9 cellular contexts compared by ENCODE assay signal in genomic region chr20:51525241-51526104, GRCh38. TPM values are rescaled to one million over a fixed set of nuclear protein-coding genes. Genes with fewer than 3 reads are reported as not detected.
DNase-seq lines count a peak whose midpoint lies in the region; ATAC-seq and TF ChIP-seq lines count a peak whose summit lies in the region.
"Had no signal": no experiment of that assay in that cellular context is flagged by ENCODE, and none has a peak within 500 bp of the region (broad histone marks: within the 10 kb centered on the region; RNA-seq: fewer than 3 reads in every experiment).

No MANE protein-coding gene starts in this region.

- WGBS in aorta, 2 donors = 85 to 88% methylated on average over 20 of the region's 20 CpGs

- H3K4me3 ChIP-seq in CD4-positive, CD25-positive, alpha-beta regulatory T cell (ENCODE audit: low read depth, low read length) = peak overlapping the region; percentile 55
- H3K4me3 ChIP-seq in Karpas-422 (ENCODE audit: low read length) (no peak overlapping the region), aorta (ENCODE audit: low read length in 2 of 2) (no peak overlapping the region)
- H3K4me3 ChIP-seq: lung had no signal

- peaks cover 56% of the 10 kb centered on the region for H3K4me1 ChIP-seq in CD4-positive, CD25-positive, alpha-beta regulatory T cell (ENCODE audit: control insufficient read depth, insufficient read depth, low read length, poor library complexity, severe bottlenecking)
- peaks cover 76% of the 10 kb centered on the region for H3K4me1 ChIP-seq in Karpas-422 (ENCODE audit: low read length)
- no peaks in the 10 kb centered on the region for H3K4me1 ChIP-seq in aorta (ENCODE audit: control insufficient read depth in 1 of 2, insufficient read depth in 2 of 2, low read length in 2 of 2)

- H3K9ac ChIP-seq in Karpas-422 (ENCODE audit: low read length) = peak overlapping the region; percentile 42

- peak; percentile 19 to 22 for ATAC-seq in CD4-positive, CD25-positive, alpha-beta regulatory T cell (ENCODE audit: low read depth in 2 of 2)
- peak; percentile 5 for ATAC-seq in activated T-helper 17 cell treated with anti-CD3 and anti-CD28 coated beads, Interleukin-2, amount 50 U/mL, for 72 hours (replicated peaks)
- peak; percentile 20 for ATAC-seq in aorta (ENCODE audit: low FRiP score)
- ATAC-seq in HG03095 (IDR thresholded peaks at IDR 0.05; ENCODE audit: unreplicated experiment) = no peak

- peaks cover 50 to 80% (median 65%) of the 10 kb centered on the region in 4 donors for H3K4me1 Mint-ChIP-seq in CD4-positive, CD25-positive, alpha-beta regulatory T cell
- peaks cover 59% of the 10 kb centered on the region for H3K4me1 Mint-ChIP-seq in activated T-helper 17 cell treated with anti-CD3 and anti-CD28 coated beads, Interleukin-2, amount 50 U/mL, for 72 hours
- H3K4me1 Mint-ChIP-seq in HFFc6 (ENCODE audit: low read depth) = peaks cover 24% of the 10 kb centered on the region

- peak overlapping the region; percentile 78 to 91 (median 82) for H3K4me3 Mint-ChIP-seq in CD4-positive, CD25-positive, alpha-beta regulatory T cell
- H3K4me3 Mint-ChIP-seq in activated T-helper 17 cell treated with anti-CD3 and anti-CD28 coated beads, Interleukin-2, amount 50 U/mL, for 72 hours = peak overlapping the region; percentile 88
- no peak overlapping the region for H3K4me3 Mint-ChIP-seq in HFFc6

- H3K27me3 ChIP-seq in CD4-positive, CD25-positive, alpha-beta regulatory T cell (ENCODE audit: control insufficient read depth, insufficient read depth, low read length) = no peaks in the 10 kb centered on the region
- H3K27me3 ChIP-seq in Karpas-422 (ENCODE audit: low read length) (no peaks in the 10 kb centered on the region), aorta (ENCODE audit: control insufficient read depth in 1 of 2, insufficient read depth in 2 of 2, low read length in 1 of 2) (no peaks in the 10 kb centered on the region)

- peaks cover 12% of the 10 kb centered on the region for H3K36me3 Mint-ChIP-seq in CD4-positive, CD25-positive, alpha-beta regulatory T cell
- peaks cover 75% of the 10 kb centered on the region for H3K36me3 Mint-ChIP-seq in activated T-helper 17 cell treated with anti-CD3 and anti-CD28 coated beads, Interleukin-2, amount 50 U/mL, for 72 hours (ENCODE audit: low read depth)
- no peaks in the 10 kb centered on the region for H3K36me3 Mint-ChIP-seq in HFFc6 (ENCODE audit: low read depth)

- peak; percentile 11 to 51 (median 40) for DNase-seq in CD4-positive, CD25-positive, alpha-beta regulatory T cell
- no peak for DNase-seq in Karpas-422
- DNase-seq in medulla oblongata (ENCODE audit: extremely low spot score) = peak; percentile 62
- peak in 1 of 2 donors; percentile 81 for DNase-seq in aorta
- no peak for DNase-seq in HFFc6
- DNase-seq in SHP77 (lab: John Stamatoyannopoulos, UW) = no peak

- no peaks in the 10 kb centered on the region for H3K27me3 Mint-ChIP-seq in CD4-positive, CD25-positive, alpha-beta regulatory T cell
- H3K27me3 Mint-ChIP-seq in activated T-helper 17 cell treated with anti-CD3 and anti-CD28 coated beads, Interleukin-2, amount 50 U/mL, for 72 hours = no peaks in the 10 kb centered on the region
- H3K27me3 Mint-ChIP-seq in HFFc6 (ENCODE audit: insufficient read depth) = peaks cover 3% of the 10 kb centered on the region

- peak overlapping the region; percentile 71 for H3K27ac ChIP-seq in CD4-positive, CD25-positive, alpha-beta regulatory T cell (ENCODE audit: insufficient read depth, low read length, poor library complexity, severe bottlenecking)
- H3K27ac ChIP-seq in Karpas-422 (ENCODE audit: low read length) (peak overlapping the region; percentile 76), aorta (ENCODE audit: low read depth in 1 of 2, low read length in 2 of 2) (no peak overlapping the region)

- H3K4me2 ChIP-seq in Karpas-422 (ENCODE audit: low read depth, low read length, poor library complexity, severe bottlenecking) = peak overlapping the region; percentile 42

- H3K9me2 ChIP-seq in Karpas-422 (replicated peaks; ENCODE audit: insufficient read depth, low read length) = no peaks in the 10 kb centered on the region

- no peaks in the 10 kb centered on the region for H3K9me3 ChIP-seq in CD4-positive, CD25-positive, alpha-beta regulatory T cell (ENCODE audit: control insufficient read depth in 2 of 2, low read length in 2 of 2)
- H3K9me3 ChIP-seq in Karpas-422 (ENCODE audit: low read length) (no peaks in the 10 kb centered on the region), aorta (ENCODE audit: control insufficient read depth, low read length) (no peaks in the 10 kb centered on the region)

- peak overlapping the region; percentile 94 to 98 (median 95) for H3K27ac Mint-ChIP-seq in CD4-positive, CD25-positive, alpha-beta regulatory T cell
- peak overlapping the region; percentile 99 for H3K27ac Mint-ChIP-seq in activated T-helper 17 cell treated with anti-CD3 and anti-CD28 coated beads, Interleukin-2, amount 50 U/mL, for 72 hours
- no peak overlapping the region for H3K27ac Mint-ChIP-seq in HFFc6

- H3K9me3 Mint-ChIP-seq in CD4-positive, CD25-positive, alpha-beta regulatory T cell = no peaks in the 10 kb centered on the region
- H3K9me3 Mint-ChIP-seq in activated T-helper 17 cell treated with anti-CD3 and anti-CD28 coated beads, Interleukin-2, amount 50 U/mL, for 72 hours = no peaks in the 10 kb centered on the region
- no peaks in the 10 kb centered on the region for H3K9me3 Mint-ChIP-seq in HFFc6

- TF ChIP-seq CTCF in HFFc6 (IDR thresholded peaks at IDR 0.05) = no peak

- intact Hi-C loops in aorta (cut with DNase I) = no loop called here

- H4K20me1 ChIP-seq in Karpas-422 (ENCODE audit: insufficient read depth, low read depth, low read length) = peaks cover 3% of the 10 kb centered on the region; the same call in 1 of the 2 replicates

- H3K36me3 ChIP-seq in CD4-positive, CD25-positive, alpha-beta regulatory T cell (ENCODE audit: control insufficient read depth, insufficient read depth, low read length) = peaks cover 20% of the 10 kb centered on the region
- H3K36me3 ChIP-seq in Karpas-422 (ENCODE audit: insufficient read depth, low read length) (peaks cover 30% of the 10 kb centered on the region; the same call in 1 of the 2 replicates), aorta (ENCODE audit: control insufficient read depth in 1 of 2, insufficient read depth in 2 of 2, low read length in 1 of 2) (no peaks in the 10 kb centered on the region)

- peaks cover 99% of the 10 kb centered on the region for H3K79me2 ChIP-seq in Karpas-422 (ENCODE audit: low read length)

- H2AFZ ChIP-seq in Karpas-422 (ENCODE audit: low read length) = no peak overlapping the region

RNA-seq across cellular contexts. Expression of gene NFATC2, which starts 17.0 kb away (rescaled TPM):
- total RNA-seq in CD4-positive, CD25-positive, alpha-beta regulatory T cell = 56.8 TPM
- polyA plus RNA-seq in CD4-positive, CD25-positive, alpha-beta regulatory T cell = 10 to 100 TPM; 11.0 to 17.6 (median 13.5) TPM
- total RNA-seq in Karpas-422 (2014; rRNA removed; shearing (Covaris generic); ENCODE audit: low replicate concordance) = 22.5 and 32.3 TPM in 2 replicates
- 10 to 100 TPM; 29.4 to 41.1 TPM for total RNA-seq in activated T-helper 17 cell treated with anti-CD3 and anti-CD28 coated beads, Interleukin-2, amount 50 U/mL, for 72 hours
- 10 to 100 TPM; 11.7 to 13.0 TPM for total RNA-seq in aorta
- 1 to 10 TPM; 1.7 to 3.1 TPM for polyA plus RNA-seq in aorta
- 1 to 10 TPM in 1 of 6 experiments, under 1 TPM in 5; 0.50 to 1.1 (median 0.84) TPM for total RNA-seq in HFFc6 (2021; fragmentation: NEBNext Ultra II Directional; extraction: Animal tissue kit (Norgen Biotek cat#: 25700))

Comparison
In these comparisons a context has a peak if more than half of its experiments do, and no peak if none do; other contexts are left out.
1. DNase-seq: peak in CD4-positive, CD25-positive, alpha-beta regulatory T cell (3 of 3) and medulla oblongata (single experiment); none in Karpas-422 (single experiment), HFFc6 (single experiment) and SHP77 (0 of 2).
2. H3K27ac ChIP-seq: peak in CD4-positive, CD25-positive, alpha-beta regulatory T cell (single experiment) and Karpas-422 (single experiment); none in aorta (0 of 2).
3. RNA of gene NFATC2, which starts 17.0 kb away (total RNA-seq): 56.8 TPM in CD4-positive, CD25-positive, alpha-beta regulatory T cell (single experiment), 29.4 to 41.1 TPM in activated T-helper 17 cell treated with anti-CD3 and anti-CD28 coated beads, Interleukin-2, amount 50 U/mL, for 72 hours, 22.5 to 32.3 TPM in Karpas-422 and 11.7 to 13.0 TPM in aorta; 0.50 to 1.1 TPM in HFFc6; every median in the first group is over 4 times any median in the second.